17 cellular contexts compared by ENCODE assay signal in genomic region chr4:122980860-122981259, GRCh38. TPM values are rescaled to one million over a fixed set of nuclear protein-coding genes. Genes with fewer than 3 reads are reported as not detected.
DNase-seq lines count a peak whose midpoint lies in the region; FAIRE-seq and TF ChIP-seq lines count a peak whose summit lies in the region.
"Had no signal": no experiment of that assay in that cellular context is flagged by ENCODE, and none has a peak within 500 bp of the region (broad histone marks: within the 10 kb centered on the region; RNA-seq: fewer than 3 reads in every experiment).

No MANE protein-coding gene starts in this region.

- no peaks in the 10 kb centered on the region for H3K9me1 ChIP-seq in endothelial cell of umbilical vein (replicated peaks; ENCODE audit: control insufficient read depth, extremely low read depth, insufficient read depth, low read length)

- peaks cover 5% of the 10 kb centered on the region for H3K79me2 ChIP-seq in endothelial cell of umbilical vein (ENCODE audit: control insufficient read depth, insufficient read depth, low read length)

- H3K4me3 ChIP-seq in breast epithelium, result no peak overlapping the region
- H3K4me3 ChIP-seq in endothelial cell of umbilical vein (replicated peaks in 1 of 3; ENCODE audit: insufficient read depth in 1 of 3, low read depth in 1 of 3, low read length in 3 of 3), result no peak overlapping the region
- H3K4me3 ChIP-seq: BLaER1, GM12878, GM23338 had no signal

- no peak overlapping the region for H3K9ac ChIP-seq in endothelial cell of umbilical vein (replicated peaks; ENCODE audit: extremely low read depth, insufficient read depth, low read length)
- H3K9ac ChIP-seq: BLaER1 had no signal

- no peaks in the 10 kb centered on the region for H4K20me1 ChIP-seq in endothelial cell of umbilical vein (replicated peaks; ENCODE audit: control insufficient read depth, extremely low read depth, insufficient read depth, low read length)
- H4K20me1 ChIP-seq: BLaER1 had no signal

- DNase-seq in MCF 10A (ENCODE audit: unreplicated experiment), result peak; percentile 24
- DNase-seq in breast epithelium (ENCODE audit: low spot score in 2 of 2), result no peak
- peak; percentile 35 for DNase-seq in endothelial cell of umbilical vein (ENCODE audit: low read depth, low spot score)
- DNase-seq in iris pigment epithelial cell (ENCODE audit: low read depth), result peak; percentile 17
- no peak for DNase-seq in activated CD4-positive, CD25-positive, alpha-beta regulatory T cell (lab: John Stamatoyannopoulos, UW)
- DNase-seq in NCI-H2171 (lab: John Stamatoyannopoulos, UW), result no peak
- DNase-seq in progenitor cell of endocrine pancreas (ENCODE audit: low spot score, unreplicated experiment), result no peak
- DNase-seq: 8988T; AML-193; Caco-2; CD8-positive, alpha-beta memory T cell; DMS53; H7 had no signal

- H3K9me3 ChIP-seq in breast epithelium, result peaks cover 0 to 9% of the 10 kb centered on the region in 2 donors
- H3K9me3 ChIP-seq in endothelial cell of umbilical vein (replicated peaks; ENCODE audit: control insufficient read depth, insufficient read depth, low read length), result no peaks in the 10 kb centered on the region

- POLR2A ChIA-PET in MCF 10A (lab: Yijun Ruan, JAX) (no interaction called here), endothelial cell of umbilical vein (lab: Charles Lee) (no interaction called here)

- intact Hi-C loops in MCF 10A (cut with micrococcal nuclease) (no loop called here), breast epithelium (cut with DNase I; ENCODE audit: low total_unique reads) (no loop called here), endothelial cell of umbilical vein (cut with micrococcal nuclease) (no loop called here)

- CTCF ChIA-PET in MCF 10A (lab: Yijun Ruan, JAX), result interaction anchor here (0.5 kb wide), 1 partner anchor 28 kb away, joined by 3 read pairs; no protein-coding TSS in a partner anchor
- CTCF ChIA-PET in endothelial cell of umbilical vein (lab: Charles Lee), result no interaction called here

- H3K27ac Mint-ChIP-seq in MCF 10A (ENCODE audit: low read depth, unreplicated experiment) (no peak overlapping the region), progenitor cell of endocrine pancreas (no peak overlapping the region)
- H3K27ac Mint-ChIP-seq: GM23338 had no signal

- H3K36me3 Mint-ChIP-seq in MCF 10A (ENCODE audit: insufficient read depth, unreplicated experiment) (peaks cover 4% of the 10 kb centered on the region), progenitor cell of endocrine pancreas (ENCODE audit: insufficient read depth) (peaks cover 47% of the 10 kb centered on the region)

- H3K4me1 Mint-ChIP-seq in MCF 10A (ENCODE audit: insufficient read depth, unreplicated experiment) (peaks cover 6% of the 10 kb centered on the region), progenitor cell of endocrine pancreas (ENCODE audit: low read depth) (no peaks in the 10 kb centered on the region)
- H3K4me1 Mint-ChIP-seq: GM23338 had no signal

- TF ChIP-seq CTCF in MCF 10A (IDR thresholded peaks at IDR 0.05; ENCODE audit: unreplicated experiment) (no peak), breast epithelium (IDR thresholded peaks at IDR 0.05) (no peak), endothelial cell of umbilical vein (IDR thresholded peaks at IDR 0.05; ENCODE audit: extremely low read depth in 1 of 2, insufficient read depth in 1 of 2, low read depth in 1 of 2, low read length in 2 of 2) (no peak), progenitor cell of endocrine pancreas (IDR thresholded peaks at IDR 0.05; ENCODE audit: unreplicated experiment) (no peak)

- no peak overlapping the region for H3K4me2 ChIP-seq in endothelial cell of umbilical vein (ENCODE audit: insufficient read depth, low read length)
- H3K4me2 ChIP-seq: BLaER1, GM23338 had no signal

- no peak for TF ChIP-seq POLR2A in breast epithelium (IDR thresholded peaks at IDR 0.05)
- no peak for TF ChIP-seq POLR2A in endothelial cell of umbilical vein (IDR thresholded peaks at IDR 0.05; ENCODE audit: low read depth, low read length)

- dilution Hi-C loops in endothelial cell of umbilical vein (cut with MboI; ENCODE audit: extremely low pct_ligation_motif_present, low sequenced_read_pairs), result no loop called here

- H3K9me3 Mint-ChIP-seq in MCF 10A (ENCODE audit: unreplicated experiment) (peaks cover 6% of the 10 kb centered on the region), progenitor cell of endocrine pancreas (ENCODE audit: low read depth) (peaks cover 25% of the 10 kb centered on the region)

- H3K27me3 Mint-ChIP-seq in MCF 10A (ENCODE audit: insufficient read depth, unreplicated experiment) (no peaks in the 10 kb centered on the region), progenitor cell of endocrine pancreas (no peaks in the 10 kb centered on the region)
- H3K27me3 Mint-ChIP-seq: CD8-positive, alpha-beta memory T cell had no signal

- H3K4me3 Mint-ChIP-seq in MCF 10A (ENCODE audit: unreplicated experiment) (no peak overlapping the region), progenitor cell of endocrine pancreas (ENCODE audit: low read depth) (no peak overlapping the region)
- H3K4me3 Mint-ChIP-seq: CD8-positive, alpha-beta memory T cell; GM23338 had no signal

- no peak overlapping the region for H2AFZ ChIP-seq in endothelial cell of umbilical vein (ENCODE audit: low read depth, low read length)
- H2AFZ ChIP-seq: GM23338 had no signal

- BruUV-seq in MCF 10A (replicated peaks; lab: Mats Ljungman, UMichigan), result no TSS peak
- no TSS peak for BruUV-seq in endothelial cell of umbilical vein (replicated peaks; lab: Mats Ljungman, UMichigan)

- H3K27me3 ChIP-seq in breast epithelium (no peaks in the 10 kb centered on the region), endothelial cell of umbilical vein (ENCODE audit: control insufficient read depth in 2 of 2, insufficient read depth in 2 of 2, low read length in 2 of 2) (no peaks in the 10 kb centered on the region)
- H3K27me3 ChIP-seq: BLaER1 had no signal

- no peak overlapping the region for H3K27ac ChIP-seq in breast epithelium
- H3K27ac ChIP-seq in endothelial cell of umbilical vein (ENCODE audit: insufficient read depth, low read depth, low read length), result no peak overlapping the region
- H3K27ac ChIP-seq: BLaER1 had no signal

- no peaks in the 10 kb centered on the region for H3K4me1 ChIP-seq in breast epithelium
- no peaks in the 10 kb centered on the region for H3K4me1 ChIP-seq in endothelial cell of umbilical vein (ENCODE audit: control insufficient read depth, extremely low read depth, insufficient read depth, low read length)
- H3K4me1 ChIP-seq: BLaER1, Caco-2 had no signal

- FAIRE-seq in endothelial cell of umbilical vein (lab: Jason Lieb, UNC), result no peak
- FAIRE-seq: GM12878, GM18507 had no signal

- H3K36me3 ChIP-seq in breast epithelium (no peaks in the 10 kb centered on the region), endothelial cell of umbilical vein (ENCODE audit: control insufficient read depth in 2 of 2, extremely low read depth in 1 of 2, insufficient read depth in 2 of 2, low read length in 2 of 2) (peaks cover 0 to 6% of the 10 kb centered on the region in 2 experiments)

TF ChIP-seq in endothelial cell of umbilical vein, 7 proteins besides CTCF, POLR2A, EP300 and RAD21:
- TF ChIP-seq MYC (IDR thresholded peaks at IDR 0.05; ENCODE audit: low read depth, low read length) (no peak), FOS (IDR thresholded peaks at IDR 0.05; ENCODE audit: borderline replicate concordance, insufficient read depth, low read length) (no peak), JUN (IDR thresholded peaks at IDR 0.05; ENCODE audit: borderline replicate concordance, insufficient read depth, insufficient read length, low read depth) (no peak), MAX (IDR thresholded peaks at IDR 0.05; ENCODE audit: insufficient read depth, insufficient read length) (no peak), EZH2 (IDR thresholded peaks at IDR 0.05; ENCODE audit: borderline replicate concordance, low read depth, low read length, severe bottlenecking) (no peak), POLR2AphosphoS5 (IDR thresholded peaks at IDR 0.05; ENCODE audit: insufficient read depth, low read depth, low read length) (no peak), GATA2 (IDR thresholded peaks at IDR 0.05; ENCODE audit: insufficient read depth, insufficient read length, low read depth, low read length) (no peak)
TF ChIP-seq in endothelial cell of umbilical vein: peak in this region for 0.

RNA-seq across cellular contexts. Expression of gene NUDT6, which starts 58.5 kb away (rescaled TPM):
- 6.6 and 6.7 TPM in 2 replicates for total RNA-seq in MCF 10A (2022)
- 10 to 100 TPM in 1 of 3 donors, 1 to 10 TPM in 2; 8.2 to 10.8 (median 8.5) TPM for total RNA-seq in breast epithelium
- total RNA-seq in endothelial cell of umbilical vein, result 5.4 TPM in 2 replicates
- polyA plus RNA-seq in endothelial cell of umbilical vein, result 5.1 and 5.7 TPM in 2 replicates
- polyA plus RNA-seq in endothelial cell of umbilical vein (2011; cell fraction: cytosol; rRNA removed), result 5.0 and 6.0 TPM in 2 replicates
- 9.8 and 11.6 TPM in 2 replicates for polyA plus RNA-seq in endothelial cell of umbilical vein (2011; cell fraction: nucleus; rRNA removed)
- 4.0 and 5.0 TPM in 2 replicates for polyA plus RNA-seq in endothelial cell of umbilical vein (2012)
- polyA minus RNA-seq in endothelial cell of umbilical vein, result 1.7 and 3.4 TPM in 2 replicates
- polyA minus RNA-seq in endothelial cell of umbilical vein (2011; cell fraction: cytosol; rRNA and poly(A)+ RNA removed), result 3.9 TPM
- polyA minus RNA-seq in endothelial cell of umbilical vein (2011; cell fraction: nucleus; rRNA and poly(A)+ RNA removed), result 3.7 and 4.8 TPM in 2 replicates
- total RNA-seq in progenitor cell of endocrine pancreas, result 6.3 and 8.6 TPM in 2 replicates

Comparison
In these comparisons a context has a peak if more than half of its experiments do, and no peak if none do; other contexts are left out.
1. DNase-seq: peak in MCF 10A (single experiment), endothelial cell of umbilical vein (single experiment) and iris pigment epithelial cell (single experiment); none in breast epithelium (0 of 2), activated CD4-positive, CD25-positive, alpha-beta regulatory T cell (0 of 4), NCI-H2171 (single experiment) and progenitor cell of endocrine pancreas (single experiment).